9 cellular contexts compared by ENCODE assay signal in the genomic region with DNA sequence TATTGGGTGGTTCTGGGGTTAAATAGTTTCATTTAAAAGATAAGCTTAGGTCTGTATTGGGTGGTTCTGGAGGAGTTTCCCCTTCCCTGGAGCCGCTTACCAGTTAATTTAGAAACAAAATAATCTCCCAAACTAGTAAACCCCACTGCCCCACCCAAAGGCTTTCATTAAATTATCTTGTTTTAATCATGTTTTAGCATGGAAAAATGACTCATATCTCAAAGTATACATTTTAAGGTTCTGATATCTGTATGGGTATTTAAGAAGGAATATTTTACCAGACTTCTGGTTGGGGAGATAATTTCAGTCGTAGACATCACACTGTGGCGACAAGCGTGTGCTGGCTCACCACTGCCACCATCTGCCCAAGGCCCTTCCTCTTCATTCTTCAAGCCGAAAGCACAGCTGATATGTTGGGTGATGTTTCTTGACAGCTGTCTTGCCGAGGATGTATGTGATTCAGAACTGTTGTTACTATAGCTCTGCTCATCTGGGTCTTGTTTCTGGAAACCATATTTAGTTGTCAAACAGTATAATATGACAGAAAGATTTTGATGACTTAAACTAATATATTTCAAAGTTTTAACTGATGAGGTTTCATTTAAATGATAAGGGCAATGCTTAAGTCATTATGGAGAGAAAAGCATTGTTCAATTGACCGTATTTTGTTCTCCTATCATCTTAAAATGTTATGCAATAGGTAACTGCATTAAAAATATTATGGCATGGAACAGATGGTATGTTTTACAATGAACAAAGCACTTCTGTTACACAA. TPM values are rescaled to one million over a fixed set of nuclear protein-coding genes. Genes with fewer than 3 reads are reported as not detected.
DNase-seq lines count a peak whose midpoint lies in the region; ATAC-seq and TF ChIP-seq lines count a peak whose summit lies in the region.
"Had no signal": no experiment of that assay in that cellular context is flagged by ENCODE, and none has a peak within 500 bp of the region (broad histone marks: within the 10 kb centered on the region; RNA-seq: fewer than 3 reads in every experiment).

No MANE protein-coding gene starts in this region.

- H3K27ac Mint-ChIP-seq in osteocyte (ENCODE audit: unreplicated experiment): no peak overlapping the region

- H2AFZ ChIP-seq in SU-DHL-6 (ENCODE audit: low read depth, low read length, severe bottlenecking): no peak overlapping the region

- H3K27ac ChIP-seq in SU-DHL-6 (ENCODE audit: low read depth, low read length): no peak overlapping the region
- H3K27ac ChIP-seq in dorsolateral prefrontal cortex: no peak overlapping the region
- H3K27ac ChIP-seq in Peyer's patch: no peak overlapping the region

- H3K79me2 ChIP-seq in SU-DHL-6 (ENCODE audit: insufficient read depth, low read length): no peaks in the 10 kb centered on the region

- H3K4me1 ChIP-seq in Peyer's patch: peaks cover 0 to 10% (median 0%) of the 10 kb centered on the region in 4 donors

- H3K9ac ChIP-seq in SU-DHL-6 (ENCODE audit: low read length): no peak overlapping the region

- ATAC-seq in GM19452 (IDR thresholded peaks at IDR 0.05; ENCODE audit: unreplicated experiment): no peak

- no peaks in the 10 kb centered on the region for H3K36me3 Mint-ChIP-seq in osteocyte (ENCODE audit: unreplicated experiment)

- TF ChIP-seq CTCF in LNCAP (IDR thresholded peaks at IDR 0.05): peak; percentile 46; the same call in 1 of the 2 replicates
- peak; percentile 54 for TF ChIP-seq CTCF in SU-DHL-6 (IDR thresholded peaks at IDR 0.05; ENCODE audit: insufficient read depth, low read length, poor library complexity, severe bottlenecking)
- TF ChIP-seq CTCF in dorsolateral prefrontal cortex (IDR thresholded peaks at IDR 0.05 in 54 of 56, conservative IDR thresholded peaks at IDR 0.05 in 2 of 56; ENCODE audit: low read depth in 1 of 56, partially characterized antibody in 56 of 56): peak in 55 of 56 donors; percentile 44 to 85 (median 67)
- TF ChIP-seq CTCF in osteocyte (IDR thresholded peaks at IDR 0.05): peak; percentile 28
- peak in 3 of 6 experiments; percentile 8 to 21 (median 21) for TF ChIP-seq CTCF in Peyer's patch (IDR thresholded peaks at IDR 0.05)

- H3F3A ChIP-seq in SU-DHL-6 (ENCODE audit: insufficient read depth): no peaks in the 10 kb centered on the region

- H3K27me3 ChIP-seq in SU-DHL-6 (ENCODE audit: low read length): no peaks in the 10 kb centered on the region
- peaks cover 0 to 40% (median 11%) of the 10 kb centered on the region in 45 donors for H3K27me3 ChIP-seq in dorsolateral prefrontal cortex
- H3K27me3 ChIP-seq in Peyer's patch: peaks cover 0 to 4% of the 10 kb centered on the region in 2 donors

- no peak overlapping the region for H3K4me2 ChIP-seq in SU-DHL-6 (ENCODE audit: low read depth, low read length, poor library complexity, severe bottlenecking)

- H4K20me1 ChIP-seq in SU-DHL-6 (ENCODE audit: low read depth, low read length): no peaks in the 10 kb centered on the region

- H3K4me3 ChIP-seq in SU-DHL-6 (ENCODE audit: insufficient read depth, low read length, poor library complexity, severe bottlenecking) (no peak overlapping the region), dorsolateral prefrontal cortex (no peak overlapping the region), Peyer's patch (no peak overlapping the region)

- H3K9me3 Mint-ChIP-seq in osteocyte (ENCODE audit: unreplicated experiment): no peaks in the 10 kb centered on the region

- no peak overlapping the region for H3K4me3 Mint-ChIP-seq in osteocyte (ENCODE audit: unreplicated experiment)

- peak; percentile 29 to 69 (median 33) for DNase-seq in NCI-H1417 (lab: John Stamatoyannopoulos, UW)
- no peak for DNase-seq in NCI-H1417 treated with DMSO at 0.1 percent for 48 hours (lab: John Stamatoyannopoulos, UW)
- DNase-seq in dorsolateral prefrontal cortex: peak; percentile 36 to 69 (median 59)
- DNase-seq in osteocyte (ENCODE audit: extremely low spot score, unreplicated experiment): no peak
- DNase-seq in Peyer's patch: no peak

- TF ChIP-seq POLR2A in Peyer's patch (IDR thresholded peaks at IDR 0.05): no peak

- no peaks in the 10 kb centered on the region for H3K9me3 ChIP-seq in SU-DHL-6 (ENCODE audit: insufficient read depth, low read length)
- no peaks in the 10 kb centered on the region for H3K9me3 ChIP-seq in Peyer's patch

- H3K36me3 ChIP-seq in SU-DHL-6 (ENCODE audit: low read length): no peaks in the 10 kb centered on the region
- no peaks in the 10 kb centered on the region for H3K36me3 ChIP-seq in Peyer's patch

- intact Hi-C loops in dorsolateral prefrontal cortex (cut with DNase I): loop anchor here in 1 of 2 donors (5.0 to 10.0 kb wide), 3 partner anchors 128 to 481 kb away; a partner anchor contains a TSS

- no peaks in the 10 kb centered on the region for H3K9me2 ChIP-seq in SU-DHL-6 (replicated peaks; ENCODE audit: insufficient read depth, low read length)

- H3K27me3 Mint-ChIP-seq in osteocyte (ENCODE audit: unreplicated experiment): peaks cover 62% of the 10 kb centered on the region

- H3K4me1 Mint-ChIP-seq in osteocyte (ENCODE audit: unreplicated experiment): peaks cover 8% of the 10 kb centered on the region

RNA-seq across cellular contexts. Expression of a gene that starts 5.1 kb away (rescaled TPM):
- total RNA-seq in dorsolateral prefrontal cortex: under 1 TPM in 2 of 120 experiments, not detected in 118; 0.55 to 0.88 TPM
- not detected in 2 replicates for total RNA-seq in osteocyte
- total RNA-seq in Peyer's patch: not detected
- total RNA-seq: skeletal muscle tissue had no signal

RNA-seq across cellular contexts. Expression of a gene that starts 17.3 kb away (rescaled TPM):
- 100 to 1,000 TPM in 107 of 120 experiments, 10 to 100 TPM in 13; 43.3 to 246 (median 148) TPM for total RNA-seq in dorsolateral prefrontal cortex
- total RNA-seq in osteocyte: not detected in 2 replicates
- 10 to 100 TPM in 1 of 4 donors, 1 to 10 TPM in 1, under 1 TPM in 1, not detected in 1; 0.28 to 14.0 (median 1.7) TPM for total RNA-seq in Peyer's patch

RNA-seq across cellular contexts. Expression of a gene that starts 35.1 kb away (rescaled TPM):
- 1 to 10 TPM in 2 of 120 experiments, under 1 TPM in 42, not detected in 76; 0.16 to 2.6 (median 0.35) TPM for total RNA-seq in dorsolateral prefrontal cortex
- not detected in 2 replicates for total RNA-seq in osteocyte
- 10 to 100 TPM in 1 of 4 donors, under 1 TPM in 1, not detected in 2; 0.67 to 32.2 TPM for total RNA-seq in Peyer's patch
- total RNA-seq: skeletal muscle tissue had no signal

RNA-seq across cellular contexts. Expression of a gene that starts 50.3 kb away (rescaled TPM):
- total RNA-seq in dorsolateral prefrontal cortex (1 to 10 TPM in 2 of 120 experiments, under 1 TPM in 22, not detected in 96; 0.25 to 1.4 (median 0.40) TPM), osteocyte (not detected in 2 replicates), Peyer's patch (not detected)

Comparison
In these comparisons a context has a peak if more than half of its experiments do, and no peak if none do; other contexts are left out.
1. DNase-seq: peak in NCI-H1417 (3 of 3) and dorsolateral prefrontal cortex (10 of 10); none in NCI-H1417 treated with DMSO at 0.1 percent for 48 hours (single experiment), osteocyte (single experiment) and Peyer's patch (0 of 3).